30 cellular contexts compared by ENCODE assay signal in genomic region chr6:3651698-3652229, GRCh38.
"Had no signal": no experiment of that assay in that cellular context is flagged by ENCODE, and none has a peak within 500 bp of the region (broad histone marks: within the 10 kb centered on the region; RNA-seq: fewer than 3 reads in every experiment).

No MANE protein-coding gene starts in this region.

- H3K27me3 ChIP-seq: neutrophil, pancreas, right lobe of liver, sigmoid colon, thyroid gland, tibial nerve, vagina had no signal

- H3K4me3 Mint-ChIP-seq: naive B cell; naive thymus-derived CD8-positive, alpha-beta T cell; natural killer cell treated with Interleukin-12 subunit alpha and Interleukin-12 subunit beta and Interleukin-15 and Interleukin-18, amount 100 ng/mL, for 72 hours; nephron progenitor cell; neural crest cell; stimulated activated naive B cell treated with anti-CD40 and anti-IgM and Interleukin-4, amounts not matched to agents 10 μg/mL and 1 μg/mL and 100 μg/mL, for 72 hours; stimulated activated naive CD8-positive, alpha-beta T cell treated with anti-CD3 and anti-CD28 coated beads, Interleukin-15, Interleukin-2, amounts not matched to agents 100 ng/mL and 50 ng/mL, for 24 hours; type B pancreatic cell had no signal

- H3K4me1 Mint-ChIP-seq: naive B cell; naive thymus-derived CD8-positive, alpha-beta T cell; stimulated activated naive B cell treated with anti-CD40 and anti-IgM and Interleukin-4, amounts not matched to agents 10 μg/mL and 1 μg/mL and 100 μg/mL, for 72 hours had no signal

- H3K4me3 ChIP-seq: pancreas, psoas muscle, right lobe of liver, sigmoid colon, stomach, thoracic aorta, thyroid gland, tibial nerve, vagina had no signal

- DNase-seq: naive B cell; naive thymus-derived CD8-positive, alpha-beta T cell; nephron progenitor cell; nucleus accumbens; pancreas; posterior cingulate gyrus; psoas muscle; right cardiac atrium; right lobe of liver; sigmoid colon; stimulated activated CD4-positive, alpha-beta T cell treated with anti-CD3 and anti-CD28 coated beads, Interleukin-15, amount 100 ng/mL, for 24 hours; stimulated activated CD4-positive, alpha-beta T cell treated with anti-CD3 and anti-CD28 coated beads, Interleukin-2, amount 100 ng/mL, for 24 hours; stimulated activated CD4-positive, alpha-beta T cell treated with anti-CD3 and anti-CD28 coated beads, Interleukin-4, amount 100 ng/mL, for 1 hour; stimulated activated CD4-positive, alpha-beta T cell treated with anti-CD3 and anti-CD28 coated beads, Interleukin-4, amount 100 ng/mL, for 4 hours; stimulated activated CD8-positive, alpha-beta memory T cell treated with anti-CD3 and anti-CD28 coated beads, Interleukin-4, amount 100 ng/mL, for 48 hours; stimulated activated naive B cell treated with anti-CD40 and anti-IgM and Interleukin-4, amounts not matched to agents 10 μg/mL and 1 μg/mL and 100 μg/mL, for 72 hours; stimulated activated naive CD4-positive, alpha-beta T cell treated with Interleukin-2 at 50 U/mL for 16 hours; stomach; thyroid gland had no signal

- H3K4me1 ChIP-seq: pancreas, psoas muscle, right lobe of liver, stomach, tibial nerve, vagina had no signal

- ATAC-seq: naive thymus-derived CD8-positive, alpha-beta T cell; natural killer cell treated with Interleukin-12 subunit alpha and Interleukin-12 subunit beta and Interleukin-15 and Interleukin-18, amount 100 ng/mL, for 72 hours; pancreas; psoas muscle; right cardiac atrium; stimulated activated naive B cell treated with anti-CD40 and anti-IgM and Interleukin-4, amounts not matched to agents 10 μg/mL and 1 μg/mL and 100 μg/mL, for 72 hours had no signal

- FAIRE-seq: pancreas, small intestine, urothelium cell line had no signal

- H3K36me3 ChIP-seq: neutrophil, pancreas, right lobe of liver, sigmoid colon, stomach, thoracic aorta, thyroid gland, tibial nerve, vagina had no signal

- H3K27me3 Mint-ChIP-seq: type B pancreatic cell had no signal

- H3K9me3 Mint-ChIP-seq: naive thymus-derived CD8-positive, alpha-beta T cell; natural killer cell treated with Interleukin-12 subunit alpha and Interleukin-12 subunit beta and Interleukin-15 and Interleukin-18, amount 100 ng/mL, for 72 hours; neural crest cell; stimulated activated naive B cell treated with anti-CD40 and anti-IgM and Interleukin-4, amounts not matched to agents 10 μg/mL and 1 μg/mL and 100 μg/mL, for 72 hours; stimulated activated naive CD8-positive, alpha-beta T cell treated with anti-CD3 and anti-CD28 coated beads, Interleukin-15, Interleukin-2, amounts not matched to agents 100 ng/mL and 50 ng/mL, for 24 hours; type B pancreatic cell had no signal

- H3K27ac ChIP-seq: neutrophil, pancreas, psoas muscle, right lobe of liver, stomach, thoracic aorta, thyroid gland, tibial nerve, vagina had no signal

- H3K27ac Mint-ChIP-seq: natural killer cell treated with Interleukin-12 subunit alpha and Interleukin-12 subunit beta and Interleukin-15 and Interleukin-18, amount 100 ng/mL, for 72 hours; nephron progenitor cell; progenitor cell of endocrine pancreas; stimulated activated naive B cell treated with anti-CD40 and anti-IgM and Interleukin-4, amounts not matched to agents 10 μg/mL and 1 μg/mL and 100 μg/mL, for 72 hours; stimulated activated naive CD8-positive, alpha-beta T cell treated with anti-CD3 and anti-CD28 coated beads, Interleukin-15, Interleukin-2, amounts not matched to agents 100 ng/mL and 50 ng/mL, for 24 hours; type B pancreatic cell had no signal

- H3K36me3 Mint-ChIP-seq: naive B cell; naive thymus-derived CD8-positive, alpha-beta T cell; natural killer cell treated with Interleukin-12 subunit alpha and Interleukin-12 subunit beta and Interleukin-15 and Interleukin-18, amount 100 ng/mL, for 72 hours; stimulated activated naive B cell treated with anti-CD40 and anti-IgM and Interleukin-4, amounts not matched to agents 10 μg/mL and 1 μg/mL and 100 μg/mL, for 72 hours; type B pancreatic cell had no signal

- H3K9me3 ChIP-seq: neutrophil, pancreas, psoas muscle, right lobe of liver, sigmoid colon, stomach, thoracic aorta, thyroid gland, vagina had no signal
